1 cellular context compared by ENCODE assay signal in the genomic region with DNA sequence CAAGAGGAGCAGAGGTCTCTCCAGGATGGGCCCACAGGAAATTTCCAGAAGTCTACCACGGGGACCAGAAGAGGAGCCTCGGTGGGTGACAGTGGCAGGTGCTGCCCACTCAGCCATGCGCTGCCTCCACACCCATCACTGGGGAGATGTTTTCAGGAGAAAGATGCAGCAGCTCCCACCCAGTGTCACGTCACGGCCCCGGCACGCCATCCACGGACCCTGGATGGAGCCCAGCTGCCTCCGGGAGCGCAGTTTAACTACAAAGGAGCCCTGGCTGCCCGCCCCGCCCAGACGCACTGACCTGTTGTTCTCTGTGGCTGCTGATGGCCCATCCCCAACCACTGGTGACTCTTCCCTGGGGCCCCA.
TF ChIP-seq lines count a peak whose summit lies in the region.

No MANE protein-coding gene starts in this region.

TF ChIP-seq in endothelial cell of umbilical vein, 7 proteins besides CTCF, POLR2A, EP300 and RAD21:
- TF ChIP-seq EZH2 (IDR thresholded peaks at IDR 0.05; ENCODE audit: borderline replicate concordance, low read depth, low read length, severe bottlenecking) (peak; percentile 34), GATA2 (IDR thresholded peaks at IDR 0.05; ENCODE audit: insufficient read depth, insufficient read length, low read depth, low read length) (no peak), FOS (IDR thresholded peaks at IDR 0.05; ENCODE audit: borderline replicate concordance, insufficient read depth, low read length) (no peak), MYC (IDR thresholded peaks at IDR 0.05; ENCODE audit: low read depth, low read length) (no peak)
